14 cellular contexts compared by ENCODE assay signal in the genomic region with DNA sequence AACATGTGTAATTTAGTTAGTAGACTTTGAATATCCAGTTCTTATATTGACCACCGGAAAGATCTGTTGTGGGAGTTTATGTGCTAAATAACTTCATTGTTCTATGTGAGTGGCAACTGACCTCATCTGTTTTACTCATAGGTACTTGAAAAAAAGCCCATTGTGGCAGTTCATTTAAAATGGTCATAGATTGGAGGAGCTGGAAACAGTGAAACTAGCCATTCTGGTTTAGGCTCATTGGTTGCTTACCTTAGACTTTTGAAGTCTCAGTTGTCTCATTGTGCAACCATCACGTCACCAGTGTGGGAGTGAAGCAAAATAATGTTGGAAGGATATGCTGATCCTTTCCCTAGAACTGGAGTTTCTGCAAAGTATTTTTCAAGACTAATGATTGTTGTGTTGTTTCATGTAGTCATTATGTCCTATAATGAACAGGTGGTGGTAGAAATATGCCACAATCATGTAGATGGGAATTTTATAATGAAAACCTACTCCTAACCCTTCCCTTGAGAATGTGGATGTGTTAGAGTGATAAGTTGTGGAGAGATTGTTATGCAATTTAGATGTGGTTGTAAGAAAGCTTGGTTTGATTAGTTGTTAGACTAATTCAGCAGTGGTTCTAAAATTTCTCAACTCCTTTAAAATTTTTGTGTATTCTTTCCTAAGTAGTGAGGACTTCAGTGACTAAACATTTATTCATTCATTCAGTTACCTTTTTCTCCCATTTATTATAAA. TPM values are rescaled to one million over a fixed set of nuclear protein-coding genes. Genes with fewer than 3 reads are reported as not detected.
DNase-seq lines count a peak whose midpoint lies in the region; FAIRE-seq and TF ChIP-seq lines count a peak whose summit lies in the region.
"Had no signal": no experiment of that assay in that cellular context is flagged by ENCODE, and none has a peak within 500 bp of the region (broad histone marks: within the 10 kb centered on the region; RNA-seq: fewer than 3 reads in every experiment).

No MANE protein-coding gene starts in this region.

- BruUV-seq in Caco-2 (replicated peaks; lab: Mats Ljungman, UMichigan), result TSS peak; percentile 10

- DNase-seq in Caco-2 (peak in 1 of 2 experiments; percentile 57), NB4 (ENCODE audit: low read depth) (peak; percentile 67), bronchial epithelial cell (ENCODE audit: low read depth) (peak; percentile 90), nephron progenitor cell (no peak), HuH-7.5 (ENCODE audit: low spot score) (no peak), foreskin melanocyte (no peak), globus pallidus (ENCODE audit: low spot score) (no peak), NCI-H69 (lab: John Stamatoyannopoulos, UW) (no peak)
- DNase-seq: activated CD8-positive, alpha-beta T cell treated with anti-CD3 and anti-CD28 coated beads for 36 hours; CD4-positive, alpha-beta T cell; NCI-H1092; NCI-H2171 treated with DMSO at 0.1 percent for 48 hours; substantia nigra had no signal

- peaks cover 40% of the 10 kb centered on the region for H3K4me1 ChIP-seq in Caco-2

- no peaks in the 10 kb centered on the region for H3K27me3 Mint-ChIP-seq in Caco-2 (ENCODE audit: insufficient read depth, unreplicated experiment)
- no peaks in the 10 kb centered on the region for H3K27me3 Mint-ChIP-seq in nephron progenitor cell (ENCODE audit: low read depth, poor library complexity)

- H3K4me3 Mint-ChIP-seq in Caco-2 (ENCODE audit: unreplicated experiment) (peak overlapping the region; percentile 15), nephron progenitor cell (no peak overlapping the region)
- H3K4me3 Mint-ChIP-seq: activated CD8-positive, alpha-beta T cell treated with anti-CD3 and anti-CD28 coated beads for 36 hours; activated T-cell treated with anti-CD3 and anti-CD28 coated beads, Interleukin-2, amount 50 U/mL, for 72 hours; CD4-positive, alpha-beta T cell had no signal

- H3K9me3 ChIP-seq in Caco-2, result no peaks in the 10 kb centered on the region

- peaks cover 30% of the 10 kb centered on the region for H3K4me1 Mint-ChIP-seq in Caco-2 (ENCODE audit: low read depth, unreplicated experiment)
- peaks cover 4% of the 10 kb centered on the region for H3K4me1 Mint-ChIP-seq in nephron progenitor cell

- TF ChIP-seq POLR2A in NB4 (IDR thresholded peaks at IDR 0.05; ENCODE audit: extremely low read depth, insufficient read length), result no peak

- POLR2A ChIA-PET in Caco-2 (lab: Charles Lee), result interaction anchor here (0.6 to 1.3 kb wide), 3 partner anchors 11 to 385 kb away, joined by 3 to 5 read pairs (median 5); no protein-coding TSS in a partner anchor

- intact Hi-C loops in Caco-2 (cut with micrococcal nuclease; ENCODE audit: unreplicated experiment), result no loop called here

- CTCF ChIA-PET in Caco-2 (lab: Charles Lee), result no interaction called here

- H3K27ac Mint-ChIP-seq in Caco-2 (ENCODE audit: unreplicated experiment) (peak overlapping the region; percentile 20), nephron progenitor cell (peak overlapping the region; percentile 38)
- H3K27ac Mint-ChIP-seq: activated CD8-positive, alpha-beta T cell treated with anti-CD3 and anti-CD28 coated beads for 36 hours; activated T-cell treated with anti-CD3 and anti-CD28 coated beads, Interleukin-2, amount 50 U/mL, for 72 hours; CD4-positive, alpha-beta T cell had no signal

- no peaks in the 10 kb centered on the region for H3K9me3 Mint-ChIP-seq in Caco-2 (ENCODE audit: unreplicated experiment)
- no peaks in the 10 kb centered on the region for H3K9me3 Mint-ChIP-seq in nephron progenitor cell
- H3K9me3 Mint-ChIP-seq: activated CD8-positive, alpha-beta T cell treated with anti-CD3 and anti-CD28 coated beads for 36 hours; activated T-cell treated with anti-CD3 and anti-CD28 coated beads, Interleukin-2, amount 50 U/mL, for 72 hours; CD4-positive, alpha-beta T cell had no signal

- H3K36me3 ChIP-seq in Caco-2 (ENCODE audit: control insufficient read depth, insufficient read depth, low read length), result peaks cover 9% of the 10 kb centered on the region
- H3K36me3 ChIP-seq in bronchial epithelial cell (ENCODE audit: control insufficient read depth, insufficient read depth, low read length), result peaks cover 27% of the 10 kb centered on the region

- peak; percentile 72 for FAIRE-seq in bronchial epithelial cell (lab: Jason Lieb, UNC)

- H3K27me3 ChIP-seq in Caco-2 (replicated peaks; ENCODE audit: control insufficient read depth, insufficient read depth, low read length) (no peaks in the 10 kb centered on the region), bronchial epithelial cell (ENCODE audit: control insufficient read depth, insufficient read depth, low read length) (no peaks in the 10 kb centered on the region)

- TF ChIP-seq CTCF in Caco-2 (IDR thresholded peaks at IDR 0.05; ENCODE audit: insufficient read depth in 1 of 2, low read depth in 1 of 2, low read length in 1 of 2, severe bottlenecking in 1 of 2, unreplicated experiment in 1 of 2), result no peak
- no peak for TF ChIP-seq CTCF in NB4 (IDR thresholded peaks at IDR 0.05; ENCODE audit: low read depth, low read length)
- no peak for TF ChIP-seq CTCF in bronchial epithelial cell (IDR thresholded peaks at IDR 0.05; ENCODE audit: insufficient read depth, low read length, severe bottlenecking)
- TF ChIP-seq CTCF in nephron progenitor cell (IDR thresholded peaks at IDR 0.05), result no peak

- H3K4me3 ChIP-seq in Caco-2 (ENCODE audit: low read depth, low read length) (no peak overlapping the region), NB4 (ENCODE audit: low read depth, low read length) (no peak overlapping the region), bronchial epithelial cell (ENCODE audit: low read depth, low read length) (no peak overlapping the region)

- H3K36me3 Mint-ChIP-seq in Caco-2 (ENCODE audit: insufficient read depth, unreplicated experiment), result peaks cover 92% of the 10 kb centered on the region
- H3K36me3 Mint-ChIP-seq in nephron progenitor cell (ENCODE audit: low read depth), result peaks cover 67% of the 10 kb centered on the region

RNA-seq across cellular contexts. Expression of a gene that starts 18.3 kb away (rescaled TPM):
- 191 and 193 TPM in 2 replicates for total RNA-seq in Caco-2 (2022)
- 394 and 699 TPM in 2 replicates for total RNA-seq in bronchial epithelial cell

RNA-seq across cellular contexts. Expression of a gene that starts 30.2 kb away (rescaled TPM):
- total RNA-seq in Caco-2 (2022) (25.1 and 29.1 TPM in 2 replicates), bronchial epithelial cell (10.0 and 12.8 TPM in 2 replicates)

Comparison
In these comparisons a context has a peak if more than half of its experiments do, and no peak if none do; other contexts are left out.
1. DNase-seq: peak in NB4 (single experiment) and bronchial epithelial cell (single experiment); none in nephron progenitor cell (single experiment), HuH-7.5 (single experiment), foreskin melanocyte (single experiment), globus pallidus (single experiment) and NCI-H69 (single experiment).